In genomic region chr11:27481992-27482391, GRCh38 we compare ENCODE assay signal across 6 cellular contexts.
"Had no signal": no experiment of that assay in that cellular context is flagged by ENCODE, and none has a peak within 500 bp of the region (broad histone marks: within the 10 kb centered on the region; RNA-seq: fewer than 3 reads in every experiment).

No MANE protein-coding gene starts in this region.

- H2AFZ ChIP-seq: GM23338 had no signal

- H3K4me3 ChIP-seq: GM23338, HAP-1, K562 had no signal

- H3K9me3 ChIP-seq: HAP-1 had no signal

- H3K9me3 Mint-ChIP-seq: GM23338 had no signal

- DNase-seq: IMR-90, KG1 had no signal

- ATAC-seq: GM23338, HCT116, K562 had no signal

- H3K4me2 ChIP-seq: GM23338 had no signal

- H3K4me3 Mint-ChIP-seq: GM23338 had no signal

- H3K27ac Mint-ChIP-seq: GM23338 had no signal

- H3K36me3 ChIP-seq: HAP-1 had no signal
